19 cellular contexts compared by ENCODE assay signal in genomic region chr20:24421071-24421470, GRCh38. TPM values are rescaled to one million over a fixed set of nuclear protein-coding genes. Genes with fewer than 3 reads are reported as not detected.
DNase-seq lines count a peak whose midpoint lies in the region; TF ChIP-seq lines count a peak whose summit lies in the region.
"Had no signal": no experiment of that assay in that cellular context is flagged by ENCODE, and none has a peak within 500 bp of the region (broad histone marks: within the 10 kb centered on the region; RNA-seq: fewer than 3 reads in every experiment).

No MANE protein-coding gene starts in this region.

- H3K4me3 ChIP-seq in esophagus muscularis mucosa (no peak overlapping the region), osteoblast (ENCODE audit: insufficient read depth, low read length) (no peak overlapping the region)
- H3K4me3 ChIP-seq: A549; BLaER1 treated with 17β-estradiol and CSF1 and Interleukin-3, amounts not matched to agents 10 nM and 100 nM had no signal

- no peak overlapping the region for H2AFZ ChIP-seq in osteoblast (ENCODE audit: low read length)

- DNase-seq in activated CD8-positive, alpha-beta memory T cell treated with anti-CD3 and anti-CD28 coated beads for 24 hours: peak; percentile 30
- no peak for DNase-seq in activated CD8-positive, alpha-beta memory T cell treated with anti-CD3 and anti-CD28 coated beads, Interleukin-2, amount 50 U/mL, for 48 hours
- DNase-seq in esophagus muscularis mucosa (ENCODE audit: extremely low spot score) (peak; percentile 90), osteoblast (ENCODE audit: insufficient read length, low spot score, missing footprints) (peak; percentile 63), SHP77 (lab: John Stamatoyannopoulos, UW) (no peak), NCI-H1092 treated with DMSO at 0.1 percent for 48 hours (lab: John Stamatoyannopoulos, UW) (no peak), anterior cingulate cortex (lab: John Stamatoyannopoulos, UW) (no peak)
- DNase-seq: AML-193; Caco-2; Calu3; CD4-positive, alpha-beta T cell; CD8-positive, alpha-beta T cell; DMS79 treated with DMSO at 0.1 percent for 48 hours; GF-D8 had no signal

- peaks cover 0 to 14% (median 0%) of the 10 kb centered on the region in 4 donors for H3K27me3 ChIP-seq in esophagus muscularis mucosa
- peaks cover 6% of the 10 kb centered on the region for H3K27me3 ChIP-seq in osteoblast (ENCODE audit: insufficient read depth, low read length)
- H3K27me3 ChIP-seq: BLaER1 treated with 17β-estradiol and CSF1 and Interleukin-3, amounts not matched to agents 10 nM and 100 nM had no signal

- peaks cover 0 to 5% (median 2%) of the 10 kb centered on the region in 4 donors for H3K9me3 ChIP-seq in esophagus muscularis mucosa
- H3K9me3 ChIP-seq in osteoblast (ENCODE audit: low read depth, low read length): no peaks in the 10 kb centered on the region
- H3K9me3 ChIP-seq: A549, Caco-2 had no signal

- TF ChIP-seq POLR2A in esophagus muscularis mucosa (IDR thresholded peaks at IDR 0.05; ENCODE audit: low read depth): no peak

- intact Hi-C loops in esophagus muscularis mucosa (cut with DNase I): no loop called here

- WGBS in esophagus muscularis mucosa: 88% methylated on average over 9 of the region's 9 CpGs

- TF ChIP-seq CTCF in esophagus muscularis mucosa (IDR thresholded peaks at IDR 0.05) (no peak), osteoblast (IDR thresholded peaks at IDR 0.05; ENCODE audit: extremely low read depth, low read depth, low read length) (no peak)

- H3K4me1 ChIP-seq in esophagus muscularis mucosa (no peaks in the 10 kb centered on the region), osteoblast (ENCODE audit: insufficient read depth, low read length) (no peaks in the 10 kb centered on the region)
- H3K4me1 ChIP-seq: A549; BLaER1 treated with 17β-estradiol and CSF1 and Interleukin-3, amounts not matched to agents 10 nM and 100 nM; Caco-2 had no signal

- no peaks in the 10 kb centered on the region for H4K20me1 ChIP-seq in osteoblast (ENCODE audit: insufficient read depth, low read length)
- H4K20me1 ChIP-seq: BLaER1 treated with 17β-estradiol and CSF1 and Interleukin-3, amounts not matched to agents 10 nM and 100 nM had no signal

- H3K4me2 ChIP-seq in osteoblast (ENCODE audit: insufficient read depth, low read length): no peak overlapping the region
- H3K4me2 ChIP-seq: A549; BLaER1 treated with 17β-estradiol and CSF1 and Interleukin-3, amounts not matched to agents 10 nM and 100 nM had no signal

- H3K36me3 ChIP-seq in esophagus muscularis mucosa: no peaks in the 10 kb centered on the region
- H3K36me3 ChIP-seq in osteoblast (ENCODE audit: insufficient read depth, low read length): no peaks in the 10 kb centered on the region
- H3K36me3 ChIP-seq: BLaER1 treated with 17β-estradiol and CSF1 and Interleukin-3, amounts not matched to agents 10 nM and 100 nM had no signal

- no peaks in the 10 kb centered on the region for H3K79me2 ChIP-seq in osteoblast (ENCODE audit: insufficient read depth, low read length)

- no peak for TF ChIP-seq EP300 in esophagus muscularis mucosa (IDR thresholded peaks at IDR 0.05)

- H3K27ac ChIP-seq in esophagus muscularis mucosa (replicated peaks in 1 of 4) (no peak overlapping the region), osteoblast (ENCODE audit: low read depth, low read length) (no peak overlapping the region)
- H3K27ac ChIP-seq: 22Rv1; A549; BLaER1 treated with 17β-estradiol and CSF1 and Interleukin-3, amounts not matched to agents 10 nM and 100 nM; C4-2B had no signal

RNA-seq across cellular contexts. Expression of gene SYNDIG1, which starts 48.4 kb away (rescaled TPM):
- total RNA-seq in esophagus muscularis mucosa (not detected), osteoblast (2.2 and 3.2 TPM in 2 replicates)
- total RNA-seq: B cell; Caco-2; Calu3; CD4-positive, alpha-beta T cell; CD8-positive, alpha-beta T cell had no signal

Comparison
In these comparisons a context has a peak if more than half of its experiments do, and no peak if none do; other contexts are left out.
1. DNase-seq: peak in activated CD8-positive, alpha-beta memory T cell treated with anti-CD3 and anti-CD28 coated beads for 24 hours (single experiment), esophagus muscularis mucosa (single experiment) and osteoblast (single experiment); none in activated CD8-positive, alpha-beta memory T cell treated with anti-CD3 and anti-CD28 coated beads, Interleukin-2, amount 50 U/mL, for 48 hours (single experiment), SHP77 (0 of 2), NCI-H1092 treated with DMSO at 0.1 percent for 48 hours (single experiment) and anterior cingulate cortex (0 of 58).